ENCODE assay signal across 8 cellular contexts in genomic region chr17:5419356-5419958, GRCh38. TPM values are rescaled to one million over a fixed set of nuclear protein-coding genes. Genes with fewer than 3 reads are reported as not detected.
DNase-seq lines count a peak whose midpoint lies in the region; ATAC-seq and TF ChIP-seq lines count a peak whose summit lies in the region.

Gene NUP88, minus strand, starts transcription at chr17:5419662. Its CDS starts 12 bp downstream, at chr17:5419650.

- TF ChIP-seq CTCF in left lung (IDR thresholded peaks at IDR 0.05): no peak

- peak within 1 kb of the TSS; percentile 100 for H3K4me3 Mint-ChIP-seq in dendritic cell treated with granulocyte-macrophage colony-stimulating factor and Interleukin-4, amounts not matched to agents 40 ng/mL and 50 ng/mL, for 4 days

- H3K4me3 ChIP-seq in left lung: peak within 1 kb of the TSS; percentile 73 to 98

- peak within 1 kb of the TSS; percentile 88 to 91 for H3K27ac ChIP-seq in left lung

- H3K27me3 Mint-ChIP-seq in dendritic cell treated with granulocyte-macrophage colony-stimulating factor and Interleukin-4, amounts not matched to agents 40 ng/mL and 50 ng/mL, for 4 days: no peaks in the 10 kb centered on the region

- H3K9me3 Mint-ChIP-seq in dendritic cell treated with granulocyte-macrophage colony-stimulating factor and Interleukin-4, amounts not matched to agents 40 ng/mL and 50 ng/mL, for 4 days: no peaks in the 10 kb centered on the region

- DNase-seq in C1 segment of cervical spinal cord (lab: John Stamatoyannopoulos, UW): peak; percentile 71 to 98 (median 96)
- peak; percentile 99 for DNase-seq in NCI-H748 treated with DMSO at 0.1 percent for 48 hours (lab: John Stamatoyannopoulos, UW)
- DNase-seq in activated CD4-positive, alpha-beta T cell treated with anti-CD3 and anti-CD28 coated beads, Interleukin-2, amount 50 U/mL, for 24 hours (ENCODE audit: low read depth in 1 of 2, low spot score in 1 of 2): peak; percentile 90 to 98
- peak; percentile 96 to 97 for DNase-seq in left lung
- DNase-seq in stimulated activated CD4-positive, alpha-beta T cell treated with anti-CD3 and anti-CD28 coated beads, Interleukin-2, amount 100 ng/mL, for 48 hours: peak; percentile 89 to 91

- H3K36me3 ChIP-seq in left lung: peaks cover 0 to 50% of the 10 kb centered on the region in 2 donors

- H3K4me1 Mint-ChIP-seq in dendritic cell treated with granulocyte-macrophage colony-stimulating factor and Interleukin-4, amounts not matched to agents 40 ng/mL and 50 ng/mL, for 4 days (ENCODE audit: low read depth): peaks cover 11% of the 10 kb centered on the region

- peak within 1 kb of the TSS; percentile 93 for H3K27ac Mint-ChIP-seq in dendritic cell treated with granulocyte-macrophage colony-stimulating factor and Interleukin-4, amounts not matched to agents 40 ng/mL and 50 ng/mL, for 4 days

- intact Hi-C loops in dendritic cell treated with granulocyte-macrophage colony-stimulating factor and Interleukin-4, amounts not matched to agents 40 ng/mL and 50 ng/mL, for 4 days (cut with micrococcal nuclease): loop anchor here (1.0 kb wide), 2 partner anchors 20 to 67 kb away; partner anchors contain the start of genes C1QBP, DERL2 and MIS12
- intact Hi-C loops in left lung (cut with DNase I): no loop called here

- H3K4me1 ChIP-seq in left lung: peaks cover 3 to 54% of the 10 kb centered on the region in 2 donors

- H3K9me3 ChIP-seq in left lung: no peaks in the 10 kb centered on the region

- peaks cover 74% of the 10 kb centered on the region for H3K36me3 Mint-ChIP-seq in dendritic cell treated with granulocyte-macrophage colony-stimulating factor and Interleukin-4, amounts not matched to agents 40 ng/mL and 50 ng/mL, for 4 days (ENCODE audit: low read depth)

- peak; percentile 87 for ATAC-seq in GM19372 (IDR thresholded peaks at IDR 0.05; ENCODE audit: low read depth, unreplicated experiment)
- ATAC-seq in HG03558 (IDR thresholded peaks at IDR 0.05; ENCODE audit: extremely low read depth, unreplicated experiment): peak; percentile 61
- ATAC-seq in left lung: peak; percentile 97

- no peaks in the 10 kb centered on the region for H3K27me3 ChIP-seq in left lung

RNA-seq across cellular contexts. Expression of gene NUP88, which starts in this region (rescaled TPM):
- 10 to 100 TPM; 33.0 to 44.5 TPM for total RNA-seq in left lung

Comparison
In these comparisons a context has a peak if more than half of its experiments do, and no peak if none do; other contexts are left out.
1. Peak in every context shown above with its lines: DNase-seq, ATAC-seq, H3K4me3 ChIP-seq and H3K27ac ChIP-seq.